19 cellular contexts compared by ENCODE assay signal in the genomic region with DNA sequence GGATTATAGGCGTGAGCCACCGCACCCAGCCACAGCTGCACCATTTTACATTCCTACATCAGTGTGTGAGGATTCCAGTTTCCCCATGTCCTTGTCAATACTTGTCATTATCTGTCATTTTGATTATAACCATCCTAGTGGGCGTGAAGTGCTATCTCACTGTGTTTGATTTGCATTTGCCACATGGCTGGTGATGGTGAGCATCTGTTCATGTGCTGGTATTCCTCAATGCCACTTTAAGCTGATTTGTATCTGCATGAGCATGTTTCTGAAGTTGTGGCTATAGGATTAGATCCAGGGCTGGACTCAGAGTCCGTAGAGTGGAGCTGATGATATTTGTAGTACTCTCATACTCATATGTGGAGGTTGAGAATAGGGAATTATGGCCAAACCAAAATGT. TPM values are rescaled to one million over a fixed set of nuclear protein-coding genes. Genes with fewer than 3 reads are reported as not detected.
DNase-seq lines count a peak whose midpoint lies in the region; ATAC-seq, FAIRE-seq and TF ChIP-seq lines count a peak whose summit lies in the region.
"Had no signal": no experiment of that assay in that cellular context is flagged by ENCODE, and none has a peak within 500 bp of the region (broad histone marks: within the 10 kb centered on the region; RNA-seq: fewer than 3 reads in every experiment).

No MANE protein-coding gene starts in this region.

- POLR2A ChIA-PET in RWPE1 (lab: Yijun Ruan, JAX; ENCODE audit: low non-redundant PET): no interaction called here
- POLR2A ChIA-PET in H1 (lab: Charles Lee; ENCODE audit: partially characterized antibody): interaction anchor here (0.6 to 2.3 kb wide), 4 partner anchors 20 to 164 kb away, joined by 3 to 8 read pairs (median 4); no protein-coding TSS in a partner anchor

- DNase-seq in DMS 273 (lab: John Stamatoyannopoulos, UW; ENCODE audit: unreplicated experiment) (peak; percentile 24), DMS 273 treated with DMSO at 0.1 percent for 48 hours (lab: John Stamatoyannopoulos, UW) (no peak), RWPE1 (ENCODE audit: low spot score) (no peak), H1 (ENCODE audit: low read depth in 1 of 2, low spot score in 2 of 2) (no peak), endothelial cell (ENCODE audit: low spot score) (no peak), mucosa of descending colon (no peak)
- DNase-seq: AML-193; CD4-positive, alpha-beta memory T cell; DMS53; DND-41; EL; GOT3; H9 had no signal

- H3K23ac ChIP-seq in H1 (ENCODE audit: insufficient read length): no peak overlapping the region

- no peak overlapping the region for H2BK15ac ChIP-seq in H1 (ENCODE audit: low read length)

- H3K4ac ChIP-seq in H1 (replicated peaks; ENCODE audit: insufficient read length, low read depth, low read length): no peak overlapping the region

- FAIRE-seq in H1 (lab: Jason Lieb, UNC): no peak
- FAIRE-seq: A549, GM12878 had no signal

- H2AK5ac ChIP-seq in H1 (ENCODE audit: low read depth, low read length): no peak overlapping the region

- H3K14ac ChIP-seq in H1 (ENCODE audit: insufficient read length): no peak overlapping the region

- TF ChIP-seq EP300 in H1 (IDR thresholded peaks at IDR 0.05; ENCODE audit: borderline replicate concordance in 1 of 2, low read depth in 2 of 2, low read length in 2 of 2): no peak

- H3K27me3 Mint-ChIP-seq in endothelial cell (ENCODE audit: unreplicated experiment): no peaks in the 10 kb centered on the region
- H3K27me3 Mint-ChIP-seq: CD4-positive, alpha-beta memory T cell had no signal

- CTCF ChIA-PET in RWPE1 (lab: Yijun Ruan, JAX) (no interaction called here), H1 (lab: Charles Lee; ENCODE audit: partially characterized antibody) (no interaction called here)

- no peak overlapping the region for H4K91ac ChIP-seq in H1 (replicated peaks; ENCODE audit: insufficient read length, low read length)

- ATAC-seq in HG03175 (IDR thresholded peaks at IDR 0.05; ENCODE audit: unreplicated experiment) (no peak), mucosa of descending colon (no peak)
- ATAC-seq: A549, GM12878 had no signal

- H3K36me3 Mint-ChIP-seq in endothelial cell (ENCODE audit: low read depth, unreplicated experiment): peaks cover 4% of the 10 kb centered on the region

- H3K56ac ChIP-seq in H1 (replicated peaks; ENCODE audit: insufficient read length, low read depth, low read length): no peak overlapping the region

- H3K9me3 ChIP-seq in H1 (ENCODE audit: insufficient read depth in 2 of 2, low read depth in 1 of 2, low read length in 1 of 2) (no peaks in the 10 kb centered on the region), mucosa of descending colon (no peaks in the 10 kb centered on the region)
- H3K9me3 ChIP-seq: A549, BLaER1 had no signal

- H2BK5ac ChIP-seq in H1 (ENCODE audit: low read depth, low read length): no peak overlapping the region

- no peaks in the 10 kb centered on the region for H3K79me1 ChIP-seq in H1 (ENCODE audit: low read depth, low read length)

- no peak overlapping the region for H3K18ac ChIP-seq in H1 (ENCODE audit: extremely low read depth, low read length)

- no peak overlapping the region for H3K27ac Mint-ChIP-seq in endothelial cell (ENCODE audit: unreplicated experiment)
- H3K27ac Mint-ChIP-seq: CD4-positive, alpha-beta memory T cell had no signal

- intact Hi-C loops in mucosa of descending colon (cut with DNase I, micrococcal nuclease): no loop called here

- no peak overlapping the region for H3K4me2 ChIP-seq in H1 (ENCODE audit: insufficient read depth in 1 of 2, low read depth in 2 of 2, low read length in 2 of 2)
- H3K4me2 ChIP-seq: A549, BLaER1 had no signal

- H2AFZ ChIP-seq in H1 (ENCODE audit: low read length): no peak overlapping the region

- H4K5ac ChIP-seq in H1 (ENCODE audit: insufficient read length, low read depth, low read length): no peak overlapping the region

- no peaks in the 10 kb centered on the region for H3K27me3 ChIP-seq in H1 (replicated peaks in 1 of 4; ENCODE audit: control insufficient read depth in 3 of 4, extremely low read depth in 1 of 4, insufficient read depth in 3 of 4, low read length in 3 of 4)
- H3K27me3 ChIP-seq: BLaER1 had no signal

- no peak overlapping the region for H2BK120ac ChIP-seq in H1 (replicated peaks; ENCODE audit: low read depth, low read length)

- H3K36me3 ChIP-seq in H1 (ENCODE audit: control insufficient read depth in 2 of 4, insufficient read depth in 4 of 4, low read length in 3 of 4): peaks cover 3 to 16% (median 4%) of the 10 kb centered on the region in 4 experiments; a peak in 7 of 8 replicates
- H3K36me3 ChIP-seq in mucosa of descending colon (ENCODE audit: low read depth): no peaks in the 10 kb centered on the region

- H3K27ac ChIP-seq in RWPE1 (0 out of 2 replicates have a peak overlapping the region, but pooled peaks have one; percentile 16), H1 (ENCODE audit: low read depth, low read length) (no peak overlapping the region)
- H3K27ac ChIP-seq: 22Rv1, A549, BLaER1 had no signal

- no peaks in the 10 kb centered on the region for H3K9me3 Mint-ChIP-seq in endothelial cell (ENCODE audit: unreplicated experiment)
- H3K9me3 Mint-ChIP-seq: CD4-positive, alpha-beta memory T cell; H9 had no signal

- no peak for TF ChIP-seq CTCF in RWPE1 (conservative IDR thresholded peaks at IDR 0.05; ENCODE audit: low read depth)
- no peak for TF ChIP-seq CTCF in H1 (IDR thresholded peaks at IDR 0.05; ENCODE audit: control extremely low read depth in 1 of 3, insufficient read depth in 1 of 3, low read depth in 1 of 3, low read length in 3 of 3)
- TF ChIP-seq CTCF in endothelial cell (IDR thresholded peaks at IDR 0.05; ENCODE audit: unreplicated experiment): no peak
- no peak for TF ChIP-seq CTCF in mucosa of descending colon (IDR thresholded peaks at IDR 0.05)

- TF ChIP-seq RAD21 in H1 (IDR thresholded peaks at IDR 0.05 in 1 of 2, conservative IDR thresholded peaks at IDR 0.05 in 1 of 2; ENCODE audit: low read depth in 2 of 2, low read length in 2 of 2): no peak

- no peaks in the 10 kb centered on the region for H3K4me1 Mint-ChIP-seq in endothelial cell (ENCODE audit: unreplicated experiment)
- H3K4me1 Mint-ChIP-seq: CD14-positive monocyte, H9 had no signal

- H2BK20ac ChIP-seq in H1 (ENCODE audit: low read length): no peak overlapping the region

- H3K4me3 Mint-ChIP-seq in endothelial cell (ENCODE audit: unreplicated experiment): no peak overlapping the region
- H3K4me3 Mint-ChIP-seq: CD14-positive monocyte; CD4-positive, alpha-beta memory T cell; H9 had no signal

- no peaks in the 10 kb centered on the region for H3K79me2 ChIP-seq in H1 (ENCODE audit: control insufficient read depth in 1 of 2, insufficient read depth in 2 of 2, low read length in 2 of 2)

- no peak overlapping the region for H4K8ac ChIP-seq in H1 (ENCODE audit: extremely low read depth, insufficient read depth, low read length)

- H3K23me2 ChIP-seq in H1 (ENCODE audit: low read depth, low read length): no peaks in the 10 kb centered on the region

- H3K4me1 ChIP-seq in H1 (replicated peaks in 1 of 4; ENCODE audit: control insufficient read depth in 3 of 4, insufficient read depth in 4 of 4, low read length in 3 of 4): no peaks in the 10 kb centered on the region
- H3K4me1 ChIP-seq in mucosa of descending colon (ENCODE audit: low read depth): no peaks in the 10 kb centered on the region
- H3K4me1 ChIP-seq: BLaER1 had no signal

- no peak overlapping the region for H3K4me3 ChIP-seq in H1 (ENCODE audit: extremely low read depth in 1 of 4, insufficient read depth in 2 of 4, low read depth in 3 of 4, low read length in 4 of 4)
- no peak overlapping the region for H3K4me3 ChIP-seq in mucosa of descending colon
- H3K4me3 ChIP-seq: A549, BLaER1, GM12878 had no signal

- H3K9ac ChIP-seq in H1 (replicated peaks in 1 of 4; ENCODE audit: extremely low read depth in 1 of 4, low read depth in 3 of 4, low read length in 3 of 4): no peak overlapping the region
- H3K9ac ChIP-seq: BLaER1 had no signal

- H4K20me1 ChIP-seq in H1 (replicated peaks in 1 of 2; ENCODE audit: control insufficient read depth in 1 of 2, insufficient read depth in 2 of 2, low read length in 2 of 2): peaks cover 0 to 3% of the 10 kb centered on the region in 2 experiments
- H4K20me1 ChIP-seq: BLaER1 had no signal

- no peak for TF ChIP-seq POLR2A in H1 (IDR thresholded peaks at IDR 0.05; ENCODE audit: control extremely low read depth in 1 of 2, low read depth in 2 of 2, low read length in 2 of 2)

- H2BK12ac ChIP-seq in H1 (ENCODE audit: low read depth, low read length): 0 out of 2 replicates have a peak overlapping the region, but pooled peaks have one; percentile 17

- 93% methylated on average over 4 of the region's 4 CpGs; no CpG with 5 or more reads in 1 of the 2 experiments for WGBS in H1 (ENCODE audit: extremely low coverage in 1 of 2, insufficient coverage in 1 of 2, insufficient read length in 1 of 2, insufficient replicate concordance in 2 of 2, low coverage in 1 of 2, low lambda C conversion rate in 2 of 2, missing lambda C conversion rate in 1 of 2), 2 experiments

TF ChIP-seq in H1, 55 proteins besides CTCF, POLR2A, EP300 and RAD21 (continues in another document):
- TF ChIP-seq ZNF274 (IDR thresholded peaks at IDR 0.05; ENCODE audit: borderline replicate concordance, extremely low read depth, low read length) (no peak), BCL11A (IDR thresholded peaks at IDR 0.05; ENCODE audit: low read depth in 2 of 2, low read length in 2 of 2) (no peak), TEAD4 (IDR thresholded peaks at IDR 0.05; ENCODE audit: low read depth, low read length) (no peak), SP2 (IDR thresholded peaks at IDR 0.05; ENCODE audit: low read length) (no peak), ASH2L (IDR thresholded peaks at IDR 0.05; ENCODE audit: low read length) (no peak), HDAC2 (IDR thresholded peaks at IDR 0.05; ENCODE audit: borderline replicate concordance in 1 of 2, low read depth in 2 of 2, low read length in 2 of 2) (no peak), RBBP5 (IDR thresholded peaks at IDR 0.05; ENCODE audit: borderline replicate concordance, low read depth, low read length) (no peak), MAFK (IDR thresholded peaks at IDR 0.05; ENCODE audit: low read depth, low read length) (no peak), KDM5A (IDR thresholded peaks at IDR 0.05; ENCODE audit: low read length) (no peak)

RNA-seq across cellular contexts. Expression of a gene that starts 36.6 kb away (rescaled TPM):
- total RNA-seq in H1 (2021; fragmentation: NEBNext Ultra II Directional; extraction: Animal tissue kit (Norgen Biotek cat#: 25700)): 230 and 255 TPM in 2 replicates
- polyA plus RNA-seq in H1 (2011; rRNA removed): 72.7 and 77.1 TPM in 2 replicates
- polyA plus RNA-seq in H1 (2011; cell fraction: cytosol; rRNA removed): 76.6 TPM
- polyA plus RNA-seq in H1 (2011; cell fraction: nucleus; rRNA removed): 138 TPM
- polyA plus RNA-seq in H1 (2012, experiment 1 of 2): 127 to 202 TPM (median 129 TPM) in 4 replicates
- 64.9 TPM for polyA plus RNA-seq in H1 (2012, experiment 2 of 2)
- 434 TPM for polyA plus RNA-seq in H1 (2013, experiment 1 of 2)
- 464 TPM for polyA plus RNA-seq in H1 (2013, experiment 2 of 2)
- 86.9 and 117 TPM in 2 replicates for polyA minus RNA-seq in H1 (2011; rRNA and poly(A)+ RNA removed)
- polyA minus RNA-seq in H1 (2011; cell fraction: cytosol; rRNA and poly(A)+ RNA removed): 75.5 TPM
- polyA minus RNA-seq in H1 (2011; cell fraction: nucleus; rRNA and poly(A)+ RNA removed): 191 TPM
- total RNA-seq in endothelial cell (ENCODE audit: unreplicated experiment) (126 TPM), mucosa of descending colon (100 to 1,000 TPM; 117 to 131 (median 120) TPM)
